Comparison of ENCODE assay signal across 19 cellular contexts in the genomic region with DNA sequence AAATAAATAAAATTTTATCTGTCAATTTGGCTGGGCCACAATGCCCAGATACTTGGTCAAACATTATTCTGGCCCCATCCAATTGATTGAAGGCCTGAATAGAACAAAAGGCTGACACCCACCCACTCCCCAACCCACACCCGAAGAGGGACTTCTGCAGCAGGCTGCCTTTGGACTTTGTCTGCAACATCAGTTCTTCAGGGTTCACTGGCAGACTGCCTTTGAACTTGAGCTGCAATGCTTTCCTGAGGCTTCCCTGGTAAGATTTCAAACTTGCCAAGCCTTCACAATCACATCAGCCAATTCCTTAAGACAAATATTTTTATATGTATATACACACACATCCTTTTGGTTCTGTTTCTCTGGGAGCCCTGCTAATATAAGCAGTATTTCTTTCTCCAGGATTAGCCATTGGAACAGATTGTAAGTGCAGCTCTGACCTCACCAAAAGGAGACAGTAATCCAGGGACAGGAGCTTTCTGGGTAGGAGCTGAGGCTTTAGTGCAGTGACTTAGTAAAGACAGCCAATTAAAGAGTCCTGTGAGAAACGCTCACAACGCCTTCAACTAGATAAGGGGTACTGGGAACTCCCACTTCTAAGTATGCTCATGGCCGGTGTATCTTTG. TPM values are rescaled to one million over a fixed set of nuclear protein-coding genes. Genes with fewer than 3 reads are reported as not detected.
A peak's percentile ranks its signal among the peaks of the same experiment; 100 is the strongest.
DNase-seq lines count a peak whose midpoint lies in the region; ATAC-seq, FAIRE-seq and TF ChIP-seq lines count a peak whose summit lies in the region.
"Had no signal": no experiment of that assay in that cellular context is flagged by ENCODE, and none has a peak within 500 bp of the region (broad histone marks: within the 10 kb centered on the region; RNA-seq: fewer than 3 reads in every experiment).

No MANE protein-coding gene starts in this region.

- H3K4me2 ChIP-seq in K562 (ENCODE audit: insufficient read depth, low read length): no peak overlapping the region

- WGBS in K562 (ENCODE audit: insufficient coverage, low coverage, missing lambda C conversion rate): 16% methylated on average over 4 of the region's 4 CpGs

- H3K36me3 ChIP-seq in K562 (ENCODE audit: control insufficient read depth, insufficient read depth, low read length) (no peaks in the 10 kb centered on the region), lower lobe of right lung (no peaks in the 10 kb centered on the region), thoracic aorta (no peaks in the 10 kb centered on the region)
- H3K36me3 ChIP-seq: gastrocnemius medialis, neutrophil, right lobe of liver, SJSA1, upper lobe of right lung had no signal

- peaks cover 57% of the 10 kb centered on the region for H3K36me3 Mint-ChIP-seq in activated CD4-positive, alpha-beta T cell treated with anti-CD3 and anti-CD28 coated beads, Interleukin-2, amount 10 ng/mL, durations not matched to agents 24 days and 14 days (ENCODE audit: low read depth)

- H3K9ac ChIP-seq in K562 (ENCODE audit: insufficient read depth in 1 of 2, low read depth in 2 of 2, low read length in 2 of 2): no peak overlapping the region

- no peak for DNase-seq in activated CD4-positive, alpha-beta T cell treated with anti-CD3 and anti-CD28 coated beads, Interleukin-2, amount 10 ng/mL, durations not matched to agents 24 days and 14 days
- DNase-seq in activated CD4-positive, alpha-beta T cell treated with anti-CD3 and anti-CD28 coated beads, Interleukin-2, amount 50 U/mL, for 4 hours: no peak
- DNase-seq in K562 (ENCODE audit: extremely low read depth in 1 of 4, low spot score in 3 of 4) (peak in 1 of 4 experiments; percentile 57), lower lobe of right lung (no peak), thoracic aorta (ENCODE audit: low spot score) (no peak)
- no peak for DNase-seq in effector CD8-positive, alpha-beta T cell (lab: John Stamatoyannopoulos, UW)
- no peak for DNase-seq in activated CD4-positive, CD25-positive, alpha-beta regulatory T cell treated with anti-CD3 and anti-CD28 coated beads, Interleukin-2, amount 50 U/mL, for 72 hours
- DNase-seq: activated gamma-delta T cell; CD8-positive, alpha-beta T cell; gastrocnemius medialis; GM23248; NCI-H1694; NCI-H510A; OCI-M1; right lobe of liver; upper lobe of right lung had no signal

- no peaks in the 10 kb centered on the region for H3K79me2 ChIP-seq in K562 (ENCODE audit: control insufficient read depth, insufficient read depth, low read length)

- no peak overlapping the region for H3K4me3 ChIP-seq in K562
- no peak overlapping the region for H3K4me3 ChIP-seq in lower lobe of right lung
- no peak overlapping the region for H3K4me3 ChIP-seq in thoracic aorta
- H3K4me3 ChIP-seq: gastrocnemius medialis, GM23248, right lobe of liver, SJSA1, upper lobe of right lung had no signal

- no peak for TF ChIP-seq CTCF in K562 (IDR thresholded peaks at IDR 0.05 in 2 of 3, conservative IDR thresholded peaks at IDR 0.05 in 1 of 3; ENCODE audit: insufficient read depth in 2 of 3, low read depth in 1 of 3, low read length in 3 of 3)
- TF ChIP-seq CTCF in lower lobe of right lung (IDR thresholded peaks at IDR 0.05): no peak
- TF ChIP-seq CTCF in thoracic aorta (IDR thresholded peaks at IDR 0.05): no peak

- TF ChIP-seq POLR2A in K562 (conservative IDR thresholded peaks at IDR 0.05): no peak

- H3K4me1 Mint-ChIP-seq in activated CD4-positive, alpha-beta T cell treated with anti-CD3 and anti-CD28 coated beads, Interleukin-2, amount 10 ng/mL, durations not matched to agents 24 days and 14 days: peaks cover 58% of the 10 kb centered on the region

- POLR2A ChIA-PET in K562 (lab: Yijun Ruan, JAX): no interaction called here

- CTCF ChIA-PET in K562 (lab: Yijun Ruan, JAX; ENCODE audit: low intra/inter-chr PET ratio): interaction anchor here (0.5 kb wide), 1 partner anchor 334 kb away, joined by 3 read pairs; no protein-coding TSS in a partner anchor

- ATAC-seq in K562 (peak; percentile 52; the same call in 2 of the 3 replicates), lower lobe of right lung (no peak), thoracic aorta (ENCODE audit: insufficient number of reproducible peaks, low FRiP score, low read depth) (no peak), HG02610 (IDR thresholded peaks at IDR 0.05; ENCODE audit: unreplicated experiment) (no peak)
- ATAC-seq: gastrocnemius medialis, right lobe of liver, upper lobe of right lung had no signal

- no TSS peak for BruUV-seq in K562 (replicated peaks; lab: Mats Ljungman, UMichigan)

- H3K27ac ChIP-seq in K562 (ENCODE audit: extremely low read depth, low read depth, low read length) (no peak overlapping the region), lower lobe of right lung (peak overlapping the region; percentile 24), thoracic aorta (peak overlapping the region; percentile 59 to 71)
- H3K27ac ChIP-seq: gastrocnemius medialis, neutrophil, right lobe of liver had no signal

- peak overlapping the region; percentile 70 for H3K27ac Mint-ChIP-seq in activated CD4-positive, alpha-beta T cell treated with anti-CD3 and anti-CD28 coated beads, Interleukin-2, amount 10 ng/mL, durations not matched to agents 24 days and 14 days
- H3K27ac Mint-ChIP-seq: CD8-positive, alpha-beta T cell had no signal

- H3K4me3 Mint-ChIP-seq in activated CD4-positive, alpha-beta T cell treated with anti-CD3 and anti-CD28 coated beads, Interleukin-2, amount 10 ng/mL, durations not matched to agents 24 days and 14 days: no peak overlapping the region
- H3K4me3 Mint-ChIP-seq: CD8-positive, alpha-beta T cell had no signal

- no peaks in the 10 kb centered on the region for H3K9me1 ChIP-seq in K562 (ENCODE audit: control insufficient read depth, insufficient read depth, low read length)

- H3K4me1 ChIP-seq in K562 (replicated peaks in 1 of 2; ENCODE audit: control insufficient read depth in 2 of 2, insufficient read depth in 2 of 2, low read length in 2 of 2): peaks cover 0 to 28% of the 10 kb centered on the region in 2 experiments; a peak in 4 of 5 replicates
- peaks cover 75% of the 10 kb centered on the region for H3K4me1 ChIP-seq in lower lobe of right lung
- peaks cover 15 to 60% of the 10 kb centered on the region in 2 donors for H3K4me1 ChIP-seq in thoracic aorta (ENCODE audit: control insufficient read depth in 1 of 2, low read depth in 2 of 2)
- H3K4me1 ChIP-seq: right lobe of liver had no signal

- H2AFZ ChIP-seq in K562 (ENCODE audit: low read depth, low read length): peak overlapping the region; percentile 65
- H2AFZ ChIP-seq: GM23248 had no signal

- H3K27me3 Mint-ChIP-seq in activated CD4-positive, alpha-beta T cell treated with anti-CD3 and anti-CD28 coated beads, Interleukin-2, amount 10 ng/mL, durations not matched to agents 24 days and 14 days: no peaks in the 10 kb centered on the region

- TF ChIP-seq RAD21 in K562 (CRISPR knock-in tag; conservative IDR thresholded peaks at IDR 0.05 in 1 of 2, IDR thresholded peaks at IDR 0.05 in 1 of 2): no peak

- intact Hi-C loops in activated CD4-positive, alpha-beta T cell treated with anti-CD3 and anti-CD28 coated beads, Interleukin-2, amount 10 ng/mL, durations not matched to agents 24 days and 14 days (cut with micrococcal nuclease): no loop called here
- intact Hi-C loops in K562 (cut with micrococcal nuclease): no loop called here
- intact Hi-C loops in lower lobe of right lung (cut with DNase I): no loop called here

- FAIRE-seq in K562 (lab: Jason Lieb, UNC): no peak

- in situ Hi-C loops in K562 (cut with MboI): no loop called here

- TF ChIP-seq EP300 in K562 (IDR thresholded peaks at IDR 0.05; ENCODE audit: low read length): no peak

- H3K9me3 Mint-ChIP-seq in activated CD4-positive, alpha-beta T cell treated with anti-CD3 and anti-CD28 coated beads, Interleukin-2, amount 10 ng/mL, durations not matched to agents 24 days and 14 days: peaks cover 3% of the 10 kb centered on the region
- H3K9me3 Mint-ChIP-seq: CD8-positive, alpha-beta T cell had no signal

- no peaks in the 10 kb centered on the region for H3K27me3 ChIP-seq in K562 (ENCODE audit: control insufficient read depth in 2 of 2, insufficient read depth in 2 of 2, low read length in 2 of 2)
- H3K27me3 ChIP-seq in lower lobe of right lung (ENCODE audit: low read depth): no peaks in the 10 kb centered on the region
- no peaks in the 10 kb centered on the region for H3K27me3 ChIP-seq in thoracic aorta (replicated peaks; ENCODE audit: insufficient read depth)
- H3K27me3 ChIP-seq: gastrocnemius medialis, neutrophil, right lobe of liver, SJSA1, upper lobe of right lung had no signal

- H3K9me3 ChIP-seq in K562 (replicated peaks; ENCODE audit: control insufficient read depth, insufficient read depth, low read depth, low read length) (no peaks in the 10 kb centered on the region), lower lobe of right lung (no peaks in the 10 kb centered on the region), thoracic aorta (no peaks in the 10 kb centered on the region)
- H3K9me3 ChIP-seq: gastrocnemius medialis, neutrophil, right lobe of liver, SJSA1, upper lobe of right lung had no signal

- no peaks in the 10 kb centered on the region for H4K20me1 ChIP-seq in K562 (replicated peaks; ENCODE audit: control insufficient read depth, insufficient read depth, low read length)

TF ChIP-seq in K562, 482 proteins besides CTCF, POLR2A, EP300 and RAD21:
- TF ChIP-seq CREM (IDR thresholded peaks at IDR 0.05; ENCODE audit: low read depth) (0 out of 2 replicates have a peak, but pooled peaks have one; percentile 20), ZNF174 (CRISPR knock-in tag; IDR thresholded peaks at IDR 0.05) (no peak)

RNA-seq across cellular contexts. Expression of a gene that starts 55.6 kb away (rescaled TPM):
- 104 and 106 TPM in 2 replicates for total RNA-seq in activated CD4-positive, alpha-beta T cell treated with anti-CD3 and anti-CD28 coated beads, Interleukin-2, amount 10 ng/mL, durations not matched to agents 24 days and 14 days
- 207 and 465 TPM in 2 replicates for total RNA-seq in K562 (2011; cell fraction: chromatin; rRNA removed; ENCODE audit: low replicate concordance)
- 88.1 and 130 TPM in 2 replicates for total RNA-seq in K562 (2011; cell fraction: nucleolus; rRNA removed)
- total RNA-seq in K562 (2011; cell fraction: nucleoplasm; rRNA removed): 182 and 231 TPM in 2 replicates
- total RNA-seq in K562 (2014; rRNA removed) (33.5 and 38.1 TPM in 2 replicates), K562 (2014; rRNA removed; fragmentation: Illumina TruSeq; extraction: Trizol) (41.7 and 46.6 TPM in 2 replicates), K562 (2015; rRNA removed; fragmentation: Illumina TruSeq; extraction: Trizol) (38.6 and 39.9 TPM in 2 replicates), K562 (2021) (48.1 and 55.3 TPM in 2 replicates), lower lobe of right lung (88.2 TPM), thoracic aorta (100 to 1,000 TPM; 139 to 140 TPM)
- polyA plus RNA-seq in K562 (2011; rRNA removed) (11.1 and 14.5 TPM in 2 replicates), K562 (2014; fragmentation: Illumina TruSeq; extraction: Trizol) (33.8 and 38.7 TPM in 2 replicates), K562 (2014; fragmentation: Nextera tagmentation; extraction: Ambion mirVana) (10 to 100 TPM in 1 of 2 experiments, 1 to 10 TPM in 1; 8.9 to 15.9 TPM), K562 (2014; rRNA removed) (18.2 and 23.4 TPM in 2 replicates)
- 7.9 and 14.7 TPM in 2 replicates for polyA plus RNA-seq in K562 (2011; cell fraction: cytosol; rRNA removed)
- 55.0 and 72.1 TPM in 2 replicates for polyA plus RNA-seq in K562 (2011; cell fraction: nucleus; rRNA removed)
- 26.5 and 30.8 TPM in 2 replicates for polyA plus RNA-seq in K562 (2012)
- 84.5 and 96.0 TPM in 2 replicates for polyA minus RNA-seq in K562 (2011; rRNA and poly(A)+ RNA removed)
- 28.8 and 34.0 TPM in 2 replicates for polyA minus RNA-seq in K562 (2011; cell fraction: cytosol; rRNA and poly(A)+ RNA removed)
- 110 and 143 TPM in 2 replicates for polyA minus RNA-seq in K562 (2011; cell fraction: nucleus; rRNA and poly(A)+ RNA removed)
